21 cellular contexts compared by ENCODE assay signal in genomic region chr15:32652178-32652577, GRCh38. TPM values are rescaled to one million over a fixed set of nuclear protein-coding genes. Genes with fewer than 3 reads are reported as not detected.
DNase-seq lines count a peak whose midpoint lies in the region; ATAC-seq, FAIRE-seq and TF ChIP-seq lines count a peak whose summit lies in the region.
"Had no signal": no experiment of that assay in that cellular context is flagged by ENCODE, and none has a peak within 500 bp of the region (broad histone marks: within the 10 kb centered on the region; RNA-seq: fewer than 3 reads in every experiment).

No MANE protein-coding gene starts in this region.

- no peaks in the 10 kb centered on the region for H3K9me3 Mint-ChIP-seq in GM23338
- no peaks in the 10 kb centered on the region for H3K9me3 Mint-ChIP-seq in neural progenitor cell
- no peaks in the 10 kb centered on the region for H3K9me3 Mint-ChIP-seq in CD4-positive, alpha-beta T cell
- H3K9me3 Mint-ChIP-seq: CD8-positive, alpha-beta memory T cell had no signal

- H4K20me1 ChIP-seq in GM23338 (replicated peaks; ENCODE audit: insufficient read depth) (0 out of 2 replicates have a peak, but pooled peaks cover under 1% of the 10 kb centered on the region), H1 (replicated peaks in 1 of 2; ENCODE audit: control insufficient read depth in 1 of 2, insufficient read depth in 2 of 2, low read length in 2 of 2) (no peaks in the 10 kb centered on the region), neural progenitor cell (ENCODE audit: low read depth) (peaks cover 10% of the 10 kb centered on the region)
- H4K20me1 ChIP-seq: BLaER1 had no signal

- 0 out of 2 replicates have a peak overlapping the region, but pooled peaks have one; percentile 2 for H3K18ac ChIP-seq in H1 (ENCODE audit: extremely low read depth, low read length)

- no peak overlapping the region for H3K27ac ChIP-seq in GM23338 (ENCODE audit: low read depth)
- H3K27ac ChIP-seq in RWPE1, result no peak overlapping the region
- H3K27ac ChIP-seq in H1 (ENCODE audit: low read depth, low read length), result no peak overlapping the region
- no peak overlapping the region for H3K27ac ChIP-seq in neural progenitor cell
- H3K27ac ChIP-seq in CD4-positive, alpha-beta T cell (ENCODE audit: low read depth, low read length), result no peak overlapping the region
- H3K27ac ChIP-seq: BLaER1 had no signal

- H3K36me3 ChIP-seq in GM23338 (ENCODE audit: insufficient read depth), result no peaks in the 10 kb centered on the region
- H3K36me3 ChIP-seq in H1 (ENCODE audit: control insufficient read depth in 2 of 4, insufficient read depth in 4 of 4, low read length in 3 of 4), result peaks cover 0 to 2% (median 0%) of the 10 kb centered on the region in 4 experiments; a peak in 2 of 8 replicates
- no peaks in the 10 kb centered on the region for H3K36me3 ChIP-seq in neural progenitor cell

- H3K23me2 ChIP-seq in H1 (ENCODE audit: low read depth, low read length), result no peaks in the 10 kb centered on the region

- H3K9me3 ChIP-seq in H1 (ENCODE audit: insufficient read depth in 2 of 2, low read depth in 1 of 2, low read length in 1 of 2) (no peaks in the 10 kb centered on the region), neural progenitor cell (ENCODE audit: low read depth) (no peaks in the 10 kb centered on the region)
- no peaks in the 10 kb centered on the region for H3K9me3 ChIP-seq in CD4-positive, alpha-beta T cell (ENCODE audit: control insufficient read depth, low read length)
- H3K9me3 ChIP-seq: A549, BLaER1 had no signal

- H3K4me3 Mint-ChIP-seq in GM23338 (no peak overlapping the region; the same call in 2 of the 3 replicates), neural progenitor cell (no peak overlapping the region)
- no peak overlapping the region for H3K4me3 Mint-ChIP-seq in CD4-positive, alpha-beta T cell
- H3K4me3 Mint-ChIP-seq: CD8-positive, alpha-beta memory T cell had no signal

- DNase-seq in GM23338 (ENCODE audit: low spot score) (no peak), RWPE1 (ENCODE audit: low spot score) (peak; percentile 39), H1 (ENCODE audit: low read depth in 1 of 2, low spot score in 2 of 2) (no peak), neural progenitor cell (ENCODE audit: low spot score) (no peak), NOMO-1 treated with DMSO at 0.1 percent for 48 hours (lab: John Stamatoyannopoulos, UW; ENCODE audit: unreplicated experiment) (no peak)
- DNase-seq in CD4-positive, alpha-beta T cell, result no peak
- DNase-seq in stimulated activated CD4-positive, alpha-beta T cell treated with anti-CD3 and anti-CD28 coated beads, Interleukin-1b, Interleukin-23, amount 100 ng/mL, for 48 hours, result no peak
- DNase-seq: CD8-positive, alpha-beta memory T cell; H7; NCI-H1105; NCI-H1694; NCI-H2081 treated with DMSO at 0.1 percent for 48 hours; NCI-H510A; NCI-H748 treated with DMSO at 0.1 percent for 48 hours; NK-92 treated with Interleukin-12 subunit alpha and Interleukin-12 subunit beta, amount 100 ng/mL, for 24 hours; OCI-M1; RPMI8226 had no signal

- H3K27me3 Mint-ChIP-seq in GM23338 (ENCODE audit: insufficient read depth, low read depth, poor library complexity) (peaks cover 3% of the 10 kb centered on the region), neural progenitor cell (ENCODE audit: insufficient read depth, low read depth) (no peaks in the 10 kb centered on the region)
- no peaks in the 10 kb centered on the region for H3K27me3 Mint-ChIP-seq in CD4-positive, alpha-beta T cell
- H3K27me3 Mint-ChIP-seq: CD8-positive, alpha-beta memory T cell had no signal

- no peak overlapping the region for H3K9ac ChIP-seq in H1 (replicated peaks in 1 of 4; ENCODE audit: extremely low read depth in 1 of 4, low read depth in 3 of 4, low read length in 3 of 4)
- no peak overlapping the region for H3K9ac ChIP-seq in neural progenitor cell
- H3K9ac ChIP-seq: BLaER1 had no signal

- H2AK5ac ChIP-seq in H1 (ENCODE audit: low read depth, low read length), result no peak overlapping the region

- H3K4me2 ChIP-seq in GM23338 (no peak overlapping the region), H1 (ENCODE audit: insufficient read depth in 1 of 2, low read depth in 2 of 2, low read length in 2 of 2) (no peak overlapping the region), neural progenitor cell (no peak overlapping the region)
- H3K4me2 ChIP-seq: BLaER1 had no signal

- H3K4me3 ChIP-seq in GM23338 (no peak overlapping the region), H1 (ENCODE audit: extremely low read depth in 1 of 4, insufficient read depth in 2 of 4, low read depth in 3 of 4, low read length in 4 of 4) (no peak overlapping the region), neural progenitor cell (no peak overlapping the region)
- H3K4me3 ChIP-seq: A549, BLaER1 had no signal

- H3K4me1 Mint-ChIP-seq in GM23338 (peaks cover 32% of the 10 kb centered on the region), neural progenitor cell (peaks cover 4% of the 10 kb centered on the region)
- H3K4me1 Mint-ChIP-seq in CD4-positive, alpha-beta T cell (ENCODE audit: low read depth), result peaks cover under 1% of the 10 kb centered on the region

- CTCF ChIA-PET in RWPE1 (lab: Yijun Ruan, JAX) (no interaction called here), H1 (lab: Charles Lee; ENCODE audit: partially characterized antibody) (interaction anchor here (0.7 to 4.8 kb wide), 5 partner anchors 8 to 304 kb away, joined by 3 to 48 read pairs (median 6); no protein-coding TSS in a partner anchor)
- CTCF ChIA-PET in CD4-positive, alpha-beta T cell (lab: Charles Lee), result no interaction called here

- H3K4me1 ChIP-seq in GM23338 (ENCODE audit: insufficient read depth) (peaks cover 17% of the 10 kb centered on the region), H1 (replicated peaks in 1 of 4; ENCODE audit: control insufficient read depth in 3 of 4, insufficient read depth in 4 of 4, low read length in 3 of 4) (peaks cover 0 to 12% (median 2%) of the 10 kb centered on the region in 4 experiments; a peak in 4 of 7 replicates), neural progenitor cell (no peaks in the 10 kb centered on the region)

- H3K27ac Mint-ChIP-seq in GM23338, result peak overlapping the region; percentile 34; the same call in 1 of the 2 replicates
- H3K27ac Mint-ChIP-seq in neural progenitor cell, result peak overlapping the region; percentile 12
- no peak overlapping the region for H3K27ac Mint-ChIP-seq in CD4-positive, alpha-beta T cell

- TF ChIP-seq POLR2A in H1 (IDR thresholded peaks at IDR 0.05; ENCODE audit: control extremely low read depth in 1 of 2, low read depth in 2 of 2, low read length in 2 of 2), result no peak

- H3K23ac ChIP-seq in H1 (ENCODE audit: insufficient read length), result no peak overlapping the region

- no peak overlapping the region for H2BK120ac ChIP-seq in H1 (replicated peaks; ENCODE audit: low read depth, low read length)

- POLR2A ChIA-PET in RWPE1 (lab: Yijun Ruan, JAX; ENCODE audit: low non-redundant PET) (no interaction called here), H1 (lab: Charles Lee; ENCODE audit: partially characterized antibody) (interaction anchor here (0.6 to 1.0 kb wide), 3 partner anchors 11 to 589 kb away, joined by 3 to 4 read pairs (median 4); partner anchors contain the start of gene SCG5)
- POLR2A ChIA-PET in CD4-positive, alpha-beta T cell (lab: Charles Lee), result no interaction called here

- H2BK5ac ChIP-seq in H1 (ENCODE audit: low read depth, low read length), result no peak overlapping the region

- H2BK12ac ChIP-seq in H1 (ENCODE audit: low read depth, low read length), result no peak overlapping the region

- no peak overlapping the region for H3K14ac ChIP-seq in H1 (ENCODE audit: insufficient read length)

- H4K5ac ChIP-seq in H1 (ENCODE audit: insufficient read length, low read depth, low read length), result no peak overlapping the region

- TF ChIP-seq RAD21 in H1 (IDR thresholded peaks at IDR 0.05 in 1 of 2, conservative IDR thresholded peaks at IDR 0.05 in 1 of 2; ENCODE audit: low read depth in 2 of 2, low read length in 2 of 2), result no peak

- H3K56ac ChIP-seq in H1 (replicated peaks; ENCODE audit: insufficient read length, low read depth, low read length), result no peak overlapping the region

- FAIRE-seq in H1 (lab: Jason Lieb, UNC), result no peak
- FAIRE-seq: A549, D721Med, GM12892 had no signal

- no peaks in the 10 kb centered on the region for H3K9me2 ChIP-seq in GM23338 (ENCODE audit: insufficient read depth)

- WGBS in H1 (ENCODE audit: extremely low coverage in 1 of 2, insufficient coverage in 1 of 2, insufficient read length in 1 of 2, insufficient replicate concordance in 2 of 2, low coverage in 1 of 2, low lambda C conversion rate in 2 of 2, missing lambda C conversion rate in 1 of 2), 2 experiments, result 73 to 100% methylated on average over 1 to 3 of the region's 3 CpGs

- no peak overlapping the region for H3K4ac ChIP-seq in H1 (replicated peaks; ENCODE audit: insufficient read length, low read depth, low read length)

- TF ChIP-seq EP300 in H1 (IDR thresholded peaks at IDR 0.05; ENCODE audit: borderline replicate concordance in 1 of 2, low read depth in 2 of 2, low read length in 2 of 2), result no peak

- H2BK15ac ChIP-seq in H1 (ENCODE audit: low read length), result no peak overlapping the region

- H3K79me1 ChIP-seq in H1 (ENCODE audit: low read depth, low read length), result no peaks in the 10 kb centered on the region

- TF ChIP-seq CTCF in GM23338 (conservative IDR thresholded peaks at IDR 0.05; ENCODE audit: low read depth in 2 of 2) (no peak), RWPE1 (conservative IDR thresholded peaks at IDR 0.05; ENCODE audit: low read depth) (no peak), H1 (IDR thresholded peaks at IDR 0.05; ENCODE audit: control extremely low read depth in 1 of 3, insufficient read depth in 1 of 3, low read depth in 1 of 3, low read length in 3 of 3) (no peak), neural progenitor cell (IDR thresholded peaks at IDR 0.05) (no peak)
- no peak for TF ChIP-seq CTCF in CD4-positive, alpha-beta T cell (IDR thresholded peaks at IDR 0.05)

- no peak overlapping the region for H4K91ac ChIP-seq in H1 (replicated peaks; ENCODE audit: insufficient read length, low read length)

- H3K27me3 ChIP-seq in GM23338 (ENCODE audit: insufficient read depth), result no peaks in the 10 kb centered on the region
- H3K27me3 ChIP-seq in H1 (replicated peaks in 1 of 4; ENCODE audit: control insufficient read depth in 3 of 4, extremely low read depth in 1 of 4, insufficient read depth in 3 of 4, low read length in 3 of 4), result no peaks in the 10 kb centered on the region
- H3K27me3 ChIP-seq in neural progenitor cell, result no peaks in the 10 kb centered on the region
- no peaks in the 10 kb centered on the region for H3K27me3 ChIP-seq in CD4-positive, alpha-beta T cell (ENCODE audit: control insufficient read depth, insufficient read depth, low read length)
- H3K27me3 ChIP-seq: BLaER1 had no signal

- H3F3A ChIP-seq in GM23338 (replicated peaks; ENCODE audit: low read depth) (no peaks in the 10 kb centered on the region), neural progenitor cell (ENCODE audit: low read depth) (no peaks in the 10 kb centered on the region)

- intact Hi-C loops in CD4-positive, alpha-beta T cell (cut with DNase I, micrococcal nuclease), result no loop called here

- H4K8ac ChIP-seq in H1 (ENCODE audit: extremely low read depth, insufficient read depth, low read length), result 0 out of 2 replicates have a peak overlapping the region, but pooled peaks have one; percentile 52

- no peak overlapping the region for H2BK20ac ChIP-seq in H1 (ENCODE audit: low read length)

- no peak for ATAC-seq in GM23338
- no peak for ATAC-seq in CD4-positive, alpha-beta T cell (ENCODE audit: poor library complexity)

- H3K79me2 ChIP-seq in GM23338 (replicated peaks; ENCODE audit: insufficient read depth), result peaks cover 5% of the 10 kb centered on the region; the same call in 1 of the 2 replicates
- no peaks in the 10 kb centered on the region for H3K79me2 ChIP-seq in H1 (ENCODE audit: control insufficient read depth in 1 of 2, insufficient read depth in 2 of 2, low read length in 2 of 2)
- peaks cover 4% of the 10 kb centered on the region for H3K79me2 ChIP-seq in neural progenitor cell (ENCODE audit: low read depth)

- H2AFZ ChIP-seq in GM23338 (no peak overlapping the region), H1 (ENCODE audit: low read length) (peak overlapping the region; percentile 45; the same call in 1 of the 2 replicates), neural progenitor cell (replicated peaks) (no peak overlapping the region)

- H3K36me3 Mint-ChIP-seq in GM23338 (ENCODE audit: low read depth), result peaks cover 16% of the 10 kb centered on the region; the same call in 1 of the 3 replicates
- H3K36me3 Mint-ChIP-seq in neural progenitor cell, result peaks cover 7% of the 10 kb centered on the region
- H3K36me3 Mint-ChIP-seq in CD4-positive, alpha-beta T cell (ENCODE audit: low read depth), result no peaks in the 10 kb centered on the region

RNA-seq across cellular contexts. Expression of gene SCG5, which starts 10.7 kb away (rescaled TPM):
- total RNA-seq in GM23338 (2014; rRNA removed; shearing (Covaris generic)), result 48.1 and 49.2 TPM in 2 replicates
- 64.4 and 73.3 TPM in 2 replicates for polyA plus RNA-seq in GM23338 (2016; fragmentation: Nextera tagmentation; extraction: Ambion mirVana)
- total RNA-seq in H1 (2021; fragmentation: NEBNext Ultra II Directional; extraction: Animal tissue kit (Norgen Biotek cat#: 25700)), result 16.9 and 19.9 TPM in 2 replicates
- polyA plus RNA-seq in H1 (2011; rRNA removed), result 11.4 and 18.7 TPM in 2 replicates
- polyA plus RNA-seq in H1 (2011; cell fraction: cytosol; rRNA removed), result 20.3 TPM
- 17.6 TPM for polyA plus RNA-seq in H1 (2011; cell fraction: nucleus; rRNA removed)
- polyA plus RNA-seq in H1 (2012, experiment 1 of 2), result 22.0 to 27.0 TPM (median 26.1 TPM) in 4 replicates
- 10.4 TPM for polyA plus RNA-seq in H1 (2012, experiment 2 of 2)
- 18.7 TPM for polyA plus RNA-seq in H1 (2013, experiment 1 of 2)
- polyA plus RNA-seq in H1 (2013, experiment 2 of 2), result 22.5 TPM
- polyA minus RNA-seq in H1 (2011; rRNA and poly(A)+ RNA removed), result 17.3 and 23.7 TPM in 2 replicates
- polyA minus RNA-seq in H1 (2011; cell fraction: cytosol; rRNA and poly(A)+ RNA removed), result 8.5 TPM
- 13.5 TPM for polyA minus RNA-seq in H1 (2011; cell fraction: nucleus; rRNA and poly(A)+ RNA removed)
- 69.4 and 101 TPM in 2 replicates for total RNA-seq in neural progenitor cell (ENCODE audit: low replicate concordance)
- not detected for total RNA-seq in CD4-positive, alpha-beta T cell
- polyA plus RNA-seq: CD8-positive, alpha-beta memory T cell had no signal

RNA-seq across cellular contexts. Expression of gene ARHGAP11A, which starts 36.9 kb away (rescaled TPM):
- total RNA-seq in GM23338 (2014; rRNA removed; shearing (Covaris generic)), result 38.7 and 43.1 TPM in 2 replicates
- polyA plus RNA-seq in GM23338 (2016; fragmentation: Nextera tagmentation; extraction: Ambion mirVana), result 21.4 and 28.3 TPM in 2 replicates
- 112 TPM in 2 replicates for total RNA-seq in H1 (2021; fragmentation: NEBNext Ultra II Directional; extraction: Animal tissue kit (Norgen Biotek cat#: 25700))
- 6.9 and 8.1 TPM in 2 replicates for polyA plus RNA-seq in H1 (2011; rRNA removed)
- polyA plus RNA-seq in H1 (2011; cell fraction: cytosol; rRNA removed), result 12.0 TPM
- 6.0 TPM for polyA plus RNA-seq in H1 (2011; cell fraction: nucleus; rRNA removed)
- 33.0 to 62.2 TPM (median 37.2 TPM) in 4 replicates for polyA plus RNA-seq in H1 (2012, experiment 1 of 2)
- 1.5 TPM for polyA plus RNA-seq in H1 (2012, experiment 2 of 2)
- 24.4 TPM for polyA plus RNA-seq in H1 (2013, experiment 1 of 2)
- 26.7 TPM for polyA plus RNA-seq in H1 (2013, experiment 2 of 2)
- 12.2 and 15.2 TPM in 2 replicates for polyA minus RNA-seq in H1 (2011; rRNA and poly(A)+ RNA removed)
- 14.7 TPM for polyA minus RNA-seq in H1 (2011; cell fraction: cytosol; rRNA and poly(A)+ RNA removed)
- polyA minus RNA-seq in H1 (2011; cell fraction: nucleus; rRNA and poly(A)+ RNA removed), result 15.6 TPM
- total RNA-seq in neural progenitor cell (ENCODE audit: low replicate concordance), result 51.1 and 83.9 TPM in 2 replicates
- total RNA-seq in CD4-positive, alpha-beta T cell, result 1 to 10 TPM; 4.7 to 5.8 TPM

RNA-seq across cellular contexts. Expression of gene GOLGA8N, which starts 58.9 kb away (rescaled TPM):
- 0.50 and 14.8 TPM in 2 replicates for total RNA-seq in GM23338 (2014; rRNA removed; shearing (Covaris generic))
- polyA plus RNA-seq in GM23338 (2016; fragmentation: Nextera tagmentation; extraction: Ambion mirVana) (0.17 and 0.40 TPM in 2 replicates), H1 (2011; rRNA removed) (0.53 and 0.54 TPM in 2 replicates)
- total RNA-seq in H1 (2021; fragmentation: NEBNext Ultra II Directional; extraction: Animal tissue kit (Norgen Biotek cat#: 25700)), result 0.63 and 0.99 TPM in 2 replicates
- 0.50 TPM for polyA plus RNA-seq in H1 (2011; cell fraction: cytosol; rRNA removed)
- polyA plus RNA-seq in H1 (2011; cell fraction: nucleus; rRNA removed), result 1.9 TPM
- 0.74 to 1.0 TPM (median 0.96 TPM) in 4 replicates for polyA plus RNA-seq in H1 (2012, experiment 1 of 2)
- 0.12 TPM for polyA plus RNA-seq in H1 (2012, experiment 2 of 2)
- 0.47 TPM for polyA plus RNA-seq in H1 (2013, experiment 1 of 2)
- 1.0 TPM for polyA plus RNA-seq in H1 (2013, experiment 2 of 2)
- polyA minus RNA-seq in H1 (2011; rRNA and poly(A)+ RNA removed), result 0.41 and 2.9 TPM in 2 replicates
- 2.5 TPM for polyA minus RNA-seq in H1 (2011; cell fraction: cytosol; rRNA and poly(A)+ RNA removed)
- polyA minus RNA-seq in H1 (2011; cell fraction: nucleus; rRNA and poly(A)+ RNA removed), result 2.0 TPM
- total RNA-seq in neural progenitor cell (ENCODE audit: low replicate concordance), result 0.09 and 0.26 TPM in 2 replicates
- total RNA-seq in CD4-positive, alpha-beta T cell, result 1 to 10 TPM; 4.3 to 4.4 TPM

Comparison
In these comparisons a context has a peak if more than half of its experiments do, and no peak if none do; other contexts are left out.
1. RNA of gene SCG5, which starts 10.7 kb away (total RNA-seq): 69.4 to 101 TPM in neural progenitor cell, 48.1 to 49.2 TPM in GM23338 and 16.9 to 19.9 TPM in H1; not detected in CD4-positive, alpha-beta T cell; every median in the first group is over 10 times any median in the second.